Comparison of ENCODE assay signal across 9 cellular contexts in genomic region chr16:11597268-11597690, GRCh38. TPM values are rescaled to one million over a fixed set of nuclear protein-coding genes. Genes with fewer than 3 reads are reported as not detected.
A peak's percentile ranks its signal among the peaks of the same experiment; 100 is the strongest.
DNase-seq lines count a peak whose midpoint lies in the region; ATAC-seq and TF ChIP-seq lines count a peak whose summit lies in the region.
"Had no signal": no experiment of that assay in that cellular context is flagged by ENCODE, and none has a peak within 500 bp of the region (broad histone marks: within the 10 kb centered on the region; RNA-seq: fewer than 3 reads in every experiment).

No MANE protein-coding gene starts in this region.

- H3K27me3 ChIP-seq in uterus, result no peaks in the 10 kb centered on the region

- peak; percentile 21 for ATAC-seq in Right ventricle myocardium inferior
- ATAC-seq in activated naive CD8-positive, alpha-beta T cell treated with anti-CD3 and anti-CD28 coated beads, Interleukin-2, amount 10 ng/mL, durations not matched to agents 7 days and 5 days (ENCODE audit: low read depth), result no peak

- H3K4me1 ChIP-seq in mesodermal cell (ENCODE audit: control insufficient read depth, insufficient read depth, low read length, poor library complexity, severe bottlenecking) (peaks cover 13% of the 10 kb centered on the region), uterus (peaks cover 0 to 12% of the 10 kb centered on the region in 2 donors)

- peaks cover 3% of the 10 kb centered on the region for H3K27me3 Mint-ChIP-seq in activated naive CD8-positive, alpha-beta T cell treated with anti-CD3 and anti-CD28 coated beads, Interleukin-2, amount 10 ng/mL, durations not matched to agents 7 days and 5 days

- H3K4me1 Mint-ChIP-seq in activated naive CD8-positive, alpha-beta T cell treated with anti-CD3 and anti-CD28 coated beads, Interleukin-2, amount 10 ng/mL, durations not matched to agents 7 days and 5 days, result peaks cover 4% of the 10 kb centered on the region

- 85 to 92% methylated on average over 2 of the region's 5 CpGs for WGBS in mesodermal cell (ENCODE audit: insufficient coverage in 2 of 2), 2 experiments

- H3K27ac Mint-ChIP-seq in activated naive CD8-positive, alpha-beta T cell treated with anti-CD3 and anti-CD28 coated beads, Interleukin-2, amount 10 ng/mL, durations not matched to agents 7 days and 5 days, result peak overlapping the region; percentile 52

- H3K4me3 ChIP-seq in mesodermal cell (ENCODE audit: extremely low read depth, insufficient read depth, low read length, poor library complexity, severe bottlenecking) (no peak overlapping the region), uterus (no peak overlapping the region)

- intact Hi-C loops in Right ventricle myocardium inferior (cut with DNase I) (no loop called here), cardiac septum (cut with DNase I) (loop anchor here (10.0 kb wide), 1 partner anchor 102 kb away; no protein-coding TSS in a partner anchor), uterus (cut with DNase I; ENCODE audit: low total_unique reads) (no loop called here)

- TF ChIP-seq POLR2A in uterus (IDR thresholded peaks at IDR 0.05), result no peak

- TF ChIP-seq CTCF in uterus (IDR thresholded peaks at IDR 0.05), result no peak

- H3K27ac ChIP-seq in mesodermal cell (ENCODE audit: low read depth, low read length, severe bottlenecking) (peak overlapping the region; percentile 64), uterus (peak overlapping the region; percentile 51 to 79)

- H3K36me3 ChIP-seq in mesodermal cell (ENCODE audit: control insufficient read depth, insufficient read depth, low read length) (no peaks in the 10 kb centered on the region), uterus (no peaks in the 10 kb centered on the region)

- DNase-seq in Right ventricle myocardium inferior (ENCODE audit: missing footprints) (no peak), cardiac septum (ENCODE audit: low spot score) (no peak), uterus (no peak), OCI-M1 (lab: John Stamatoyannopoulos, UW) (no peak), kidney glomerular epithelial cell (lab: John Stamatoyannopoulos, UW) (no peak), RKO (ENCODE audit: low spot score) (no peak)
- no peak for DNase-seq in activated naive CD8-positive, alpha-beta T cell treated with anti-CD3 and anti-CD28 coated beads, Interleukin-2, amount 10 ng/mL, durations not matched to agents 7 days and 5 days
- DNase-seq: naive B cell had no signal

- no peaks in the 10 kb centered on the region for H3K36me3 Mint-ChIP-seq in activated naive CD8-positive, alpha-beta T cell treated with anti-CD3 and anti-CD28 coated beads, Interleukin-2, amount 10 ng/mL, durations not matched to agents 7 days and 5 days
- H3K36me3 Mint-ChIP-seq: naive B cell had no signal

- no peak overlapping the region for H3K4me3 Mint-ChIP-seq in activated naive CD8-positive, alpha-beta T cell treated with anti-CD3 and anti-CD28 coated beads, Interleukin-2, amount 10 ng/mL, durations not matched to agents 7 days and 5 days
- H3K4me3 Mint-ChIP-seq: naive B cell had no signal

- H3K9me3 ChIP-seq in mesodermal cell (ENCODE audit: control insufficient read depth, low read length) (no peaks in the 10 kb centered on the region), uterus (no peaks in the 10 kb centered on the region)

- H3K9me3 Mint-ChIP-seq in activated naive CD8-positive, alpha-beta T cell treated with anti-CD3 and anti-CD28 coated beads, Interleukin-2, amount 10 ng/mL, durations not matched to agents 7 days and 5 days, result no peaks in the 10 kb centered on the region
- H3K9me3 Mint-ChIP-seq: naive B cell had no signal

- POLR2A ChIA-PET in activated naive CD8-positive, alpha-beta T cell treated with anti-CD3 and anti-CD28 coated beads, Interleukin-2, amount 10 ng/mL, durations not matched to agents 7 days and 5 days (lab: Charles Lee), result interaction anchor here (0.5 to 2.2 kb wide), 5 partner anchors 10 to 38 kb away, joined by 3 to 7 read pairs (median 3); no protein-coding TSS in a partner anchor

RNA-seq across cellular contexts. Expression of gene LITAF, which starts 10.6 kb away (rescaled TPM):
- total RNA-seq in Right ventricle myocardium inferior (78.4 TPM), cardiac septum (40.5 TPM), uterus (100 to 1,000 TPM in 1 of 4 donors, 10 to 100 TPM in 3; 46.9 to 163 (median 73.2) TPM)
- total RNA-seq in activated naive CD8-positive, alpha-beta T cell treated with anti-CD3 and anti-CD28 coated beads, Interleukin-2, amount 10 ng/mL, durations not matched to agents 7 days and 5 days, result 100 to 1,000 TPM; 109 TPM
- polyA plus RNA-seq in mesodermal cell (2013, experiment 1 of 2), result 112 TPM
- polyA plus RNA-seq in mesodermal cell (2013, experiment 2 of 2), result 88.5 TPM
